9 cellular contexts compared by ENCODE assay signal in genomic region chr2:64212346-64212745, GRCh38.
DNase-seq lines count a peak whose midpoint lies in the region; ATAC-seq and TF ChIP-seq lines count a peak whose summit lies in the region.
"Had no signal": no experiment of that assay in that cellular context is flagged by ENCODE, and none has a peak within 500 bp of the region (broad histone marks: within the 10 kb centered on the region; RNA-seq: fewer than 3 reads in every experiment).

No MANE protein-coding gene starts in this region.

- no peaks in the 10 kb centered on the region for H3K27me3 Mint-ChIP-seq in CD4-positive, alpha-beta T cell
- no peaks in the 10 kb centered on the region for H3K27me3 Mint-ChIP-seq in activated naive CD8-positive, alpha-beta T cell treated with anti-CD3 and anti-CD28 coated beads for 36 hours

- peak; percentile 49 for ATAC-seq in CD4-positive, alpha-beta T cell (ENCODE audit: poor library complexity)
- no peak for ATAC-seq in aorta (ENCODE audit: low FRiP score)
- ATAC-seq in HG02870 (IDR thresholded peaks at IDR 0.05; ENCODE audit: unreplicated experiment), result no peak
- ATAC-seq in HG03139 (IDR thresholded peaks at IDR 0.05; ENCODE audit: unreplicated experiment), result no peak

- H3K4me3 Mint-ChIP-seq in CD4-positive, alpha-beta T cell, result no peak overlapping the region
- no peak overlapping the region for H3K4me3 Mint-ChIP-seq in activated naive CD8-positive, alpha-beta T cell treated with anti-CD3 and anti-CD28 coated beads for 36 hours

- no peak for TF ChIP-seq CTCF in CD4-positive, alpha-beta T cell (IDR thresholded peaks at IDR 0.05)

- no peak overlapping the region for H3K27ac ChIP-seq in CD4-positive, alpha-beta T cell (ENCODE audit: low read depth, low read length)
- H3K27ac ChIP-seq in aorta (ENCODE audit: low read depth in 1 of 2, low read length in 2 of 2), result no peak overlapping the region

- no peaks in the 10 kb centered on the region for H3K36me3 ChIP-seq in aorta (ENCODE audit: control insufficient read depth in 1 of 2, insufficient read depth in 2 of 2, low read length in 1 of 2)
- H3K36me3 ChIP-seq: Peyer's patch had no signal

- H3K4me1 Mint-ChIP-seq in CD4-positive, alpha-beta T cell (ENCODE audit: low read depth), result peaks cover 72% of the 10 kb centered on the region
- peaks cover 66% of the 10 kb centered on the region for H3K4me1 Mint-ChIP-seq in activated naive CD8-positive, alpha-beta T cell treated with anti-CD3 and anti-CD28 coated beads for 36 hours

- POLR2A ChIA-PET in CD4-positive, alpha-beta T cell (lab: Charles Lee), result interaction anchor here (0.6 to 1.1 kb wide), 3 partner anchors 10 to 16 kb away, joined by 3 to 8 read pairs (median 3); no protein-coding TSS in a partner anchor

- H3K4me3 ChIP-seq in aorta (ENCODE audit: low read length in 2 of 2), result no peak overlapping the region
- H3K4me3 ChIP-seq: Peyer's patch had no signal

- intact Hi-C loops in CD4-positive, alpha-beta T cell (cut with DNase I, micrococcal nuclease), result loop anchor here (1.0 to 5.0 kb wide), 2 partner anchors 8 to 65 kb away; no protein-coding TSS in a partner anchor
- intact Hi-C loops in aorta (cut with DNase I), result no loop called here

- no peaks in the 10 kb centered on the region for H3K9me3 ChIP-seq in CD4-positive, alpha-beta T cell (ENCODE audit: control insufficient read depth, low read length)
- H3K9me3 ChIP-seq in aorta (ENCODE audit: control insufficient read depth, low read length), result no peaks in the 10 kb centered on the region
- H3K9me3 ChIP-seq: Peyer's patch had no signal

- H3K4me1 ChIP-seq in aorta (ENCODE audit: control insufficient read depth in 1 of 2, insufficient read depth in 2 of 2, low read length in 2 of 2), result no peaks in the 10 kb centered on the region

- 57 to 59% methylated on average over 1 of the region's 1 CpG for WGBS in aorta, 2 donors

- no peaks in the 10 kb centered on the region for H3K9me3 Mint-ChIP-seq in CD4-positive, alpha-beta T cell
- peaks cover 2% of the 10 kb centered on the region for H3K9me3 Mint-ChIP-seq in activated naive CD8-positive, alpha-beta T cell treated with anti-CD3 and anti-CD28 coated beads for 36 hours

- CTCF ChIA-PET in CD4-positive, alpha-beta T cell (lab: Charles Lee), result interaction anchor here (0.7 to 1.8 kb wide), 6 partner anchors 9 to 315 kb away, joined by 3 to 7 read pairs (median 5); no protein-coding TSS in a partner anchor

- H3K36me3 Mint-ChIP-seq in CD4-positive, alpha-beta T cell (ENCODE audit: low read depth), result no peaks in the 10 kb centered on the region
- peaks cover 2% of the 10 kb centered on the region for H3K36me3 Mint-ChIP-seq in activated naive CD8-positive, alpha-beta T cell treated with anti-CD3 and anti-CD28 coated beads for 36 hours

- peak overlapping the region; percentile 86 for H3K27ac Mint-ChIP-seq in CD4-positive, alpha-beta T cell
- peak overlapping the region; percentile 98 for H3K27ac Mint-ChIP-seq in activated naive CD8-positive, alpha-beta T cell treated with anti-CD3 and anti-CD28 coated beads for 36 hours

- no peaks in the 10 kb centered on the region for H3K27me3 ChIP-seq in CD4-positive, alpha-beta T cell (ENCODE audit: control insufficient read depth, insufficient read depth, low read length)
- H3K27me3 ChIP-seq in aorta (ENCODE audit: control insufficient read depth in 1 of 2, insufficient read depth in 2 of 2, low read length in 1 of 2), result peaks cover 0 to 1% of the 10 kb centered on the region in 2 donors
- H3K27me3 ChIP-seq: Peyer's patch had no signal

- no peak for DNase-seq in CD4-positive, alpha-beta T cell
- DNase-seq in Kasumi-1 (lab: John Stamatoyannopoulos, UW) (peak; percentile 67 to 72), medulla oblongata (ENCODE audit: extremely low spot score) (peak; percentile 52), aorta (no peak), NCI-H748 (lab: John Stamatoyannopoulos, UW; ENCODE audit: unreplicated experiment) (no peak)
- DNase-seq in activated naive CD8-positive, alpha-beta T cell treated with anti-CD3 and anti-CD28 coated beads for 36 hours, result no peak
- DNase-seq: Peyer's patch had no signal

Comparison
In these comparisons a context has a peak if more than half of its experiments do, and no peak if none do; other contexts are left out.
1. DNase-seq: peak in Kasumi-1 (2 of 2) and medulla oblongata (single experiment); none in CD4-positive, alpha-beta T cell (0 of 10), activated naive CD8-positive, alpha-beta T cell treated with anti-CD3 and anti-CD28 coated beads for 36 hours (single experiment), aorta (0 of 2) and NCI-H748 (single experiment).
2. intact Hi-C loops: an anchor here in CD4-positive, alpha-beta T cell (1.0 to 5.0 kb wide); none called in aorta.